In genomic region chr6:139288496-139289040, GRCh38 we compare ENCODE assay signal across 26 cellular contexts. TPM values are rescaled to one million over a fixed set of nuclear protein-coding genes. Genes with fewer than 3 reads are reported as not detected.
DNase-seq lines count a peak whose midpoint lies in the region; ATAC-seq and TF ChIP-seq lines count a peak whose summit lies in the region.
"Had no signal": no experiment of that assay in that cellular context is flagged by ENCODE, and none has a peak within 500 bp of the region (broad histone marks: within the 10 kb centered on the region; RNA-seq: fewer than 3 reads in every experiment).

No MANE protein-coding gene starts in this region.

- no peak for DNase-seq in activated naive CD4-positive, alpha-beta T cell treated with Interleukin-2 at 50 U/mL for 16 hours
- DNase-seq in WTC11 (ENCODE audit: low spot score), result no peak
- no peak for DNase-seq in immature natural killer cell
- no peak for DNase-seq in stimulated activated naive B cell treated with anti-CD40 and anti-IgM and Interleukin-4, amounts not matched to agents 10 μg/mL and 1 μg/mL and 100 μg/mL, for 72 hours
- no peak for DNase-seq in GM10266 (ENCODE audit: extremely low spot score)
- no peak for DNase-seq in nephron progenitor cell
- DNase-seq in activated T-cell treated with anti-CD3 and anti-CD28 coated beads, Interleukin-2, amount 50 U/mL, for 24 hours, result no peak
- DNase-seq: activated CD8-positive, alpha-beta T cell treated with anti-CD3 and anti-CD28 coated beads, Interleukin-2, amount 10 ng/mL, durations not matched to agents 7 days and 5 days; activated effector memory CD4-positive, alpha-beta T cell treated with anti-CD3 and anti-CD28 coated beads, Interleukin-2, amount 50 U/mL, for 16 hours; AML-193; colonic mucosa; DND-41; effector memory CD8-positive, alpha-beta T cell; foreskin fibroblast; IMR-90; NCI-H1694; NCI-H510A; NK-92 treated with Interleukin-12 subunit alpha and Interleukin-12 subunit beta, amount 100 ng/mL, for 24 hours; SJCRH30; stomach; thyroid gland had no signal

- no peaks in the 10 kb centered on the region for H3K27me3 Mint-ChIP-seq in activated naive CD4-positive, alpha-beta T cell treated with anti-CD3 and anti-CD28 coated beads, Interleukin-2, amount 50 U/mL, for 24 hours
- H3K27me3 Mint-ChIP-seq in WTC11 (ENCODE audit: low read depth) (no peaks in the 10 kb centered on the region), immature natural killer cell (ENCODE audit: low read depth in 3 of 3) (peaks cover 7 to 16% (median 10%) of the 10 kb centered on the region in 3 donors), nephron progenitor cell (ENCODE audit: low read depth, poor library complexity) (no peaks in the 10 kb centered on the region)
- H3K27me3 Mint-ChIP-seq in stimulated activated naive B cell treated with anti-CD40 and anti-IgM and Interleukin-4, amounts not matched to agents 10 μg/mL and 1 μg/mL and 100 μg/mL, for 72 hours, result no peaks in the 10 kb centered on the region
- no peaks in the 10 kb centered on the region for H3K27me3 Mint-ChIP-seq in activated T-cell treated with anti-CD3 and anti-CD28 coated beads, Interleukin-2, amount 50 U/mL, for 24 hours
- H3K27me3 Mint-ChIP-seq: effector memory CD8-positive, alpha-beta T cell had no signal

- no peaks in the 10 kb centered on the region for H3K9me3 Mint-ChIP-seq in activated naive CD4-positive, alpha-beta T cell treated with anti-CD3 and anti-CD28 coated beads, Interleukin-2, amount 50 U/mL, for 24 hours
- H3K9me3 Mint-ChIP-seq in WTC11 (peaks cover 16% of the 10 kb centered on the region; the same call in 1 of the 2 replicates), immature natural killer cell (no peaks in the 10 kb centered on the region), nephron progenitor cell (no peaks in the 10 kb centered on the region)
- H3K9me3 Mint-ChIP-seq in stimulated activated naive B cell treated with anti-CD40 and anti-IgM and Interleukin-4, amounts not matched to agents 10 μg/mL and 1 μg/mL and 100 μg/mL, for 72 hours, result no peaks in the 10 kb centered on the region
- H3K9me3 Mint-ChIP-seq in activated T-cell treated with anti-CD3 and anti-CD28 coated beads, Interleukin-2, amount 50 U/mL, for 24 hours, result no peaks in the 10 kb centered on the region
- H3K9me3 Mint-ChIP-seq: effector memory CD8-positive, alpha-beta T cell had no signal

- H3K27ac Mint-ChIP-seq in activated naive CD4-positive, alpha-beta T cell treated with anti-CD3 and anti-CD28 coated beads, Interleukin-2, amount 50 U/mL, for 24 hours, result peak overlapping the region; percentile 78
- peak overlapping the region; percentile 10; the same call in 1 of the 2 replicates for H3K27ac Mint-ChIP-seq in WTC11
- peak overlapping the region in 5 of 6 donors; percentile 62 to 97 (median 91) for H3K27ac Mint-ChIP-seq in immature natural killer cell
- peak overlapping the region; percentile 25 for H3K27ac Mint-ChIP-seq in stimulated activated naive B cell treated with anti-CD40 and anti-IgM and Interleukin-4, amounts not matched to agents 10 μg/mL and 1 μg/mL and 100 μg/mL, for 72 hours
- no peak overlapping the region for H3K27ac Mint-ChIP-seq in nephron progenitor cell
- H3K27ac Mint-ChIP-seq in activated T-cell treated with anti-CD3 and anti-CD28 coated beads, Interleukin-2, amount 50 U/mL, for 24 hours, result no peak overlapping the region
- H3K27ac Mint-ChIP-seq: activated CD8-positive, alpha-beta T cell treated with anti-CD3 and anti-CD28 coated beads, Interleukin-2, amount 10 ng/mL, durations not matched to agents 7 days and 5 days had no signal

- no peaks in the 10 kb centered on the region for H3K36me3 Mint-ChIP-seq in activated naive CD4-positive, alpha-beta T cell treated with anti-CD3 and anti-CD28 coated beads, Interleukin-2, amount 50 U/mL, for 24 hours
- H3K36me3 Mint-ChIP-seq in WTC11 (no peaks in the 10 kb centered on the region), immature natural killer cell (peaks cover 8 to 15% (median 10%) of the 10 kb centered on the region in 3 donors), nephron progenitor cell (ENCODE audit: low read depth) (no peaks in the 10 kb centered on the region)
- H3K36me3 Mint-ChIP-seq in stimulated activated naive B cell treated with anti-CD40 and anti-IgM and Interleukin-4, amounts not matched to agents 10 μg/mL and 1 μg/mL and 100 μg/mL, for 72 hours, result peaks cover 0 to 10% of the 10 kb centered on the region in 2 donors
- no peaks in the 10 kb centered on the region for H3K36me3 Mint-ChIP-seq in activated T-cell treated with anti-CD3 and anti-CD28 coated beads, Interleukin-2, amount 50 U/mL, for 24 hours (ENCODE audit: low read depth)

- no peak overlapping the region for H3K4me3 Mint-ChIP-seq in activated naive CD4-positive, alpha-beta T cell treated with anti-CD3 and anti-CD28 coated beads, Interleukin-2, amount 50 U/mL, for 24 hours
- H3K4me3 Mint-ChIP-seq in WTC11 (no peak overlapping the region), immature natural killer cell (peak overlapping the region in 1 of 5 donors; percentile 14), nephron progenitor cell (no peak overlapping the region)
- no peak overlapping the region for H3K4me3 Mint-ChIP-seq in stimulated activated naive B cell treated with anti-CD40 and anti-IgM and Interleukin-4, amounts not matched to agents 10 μg/mL and 1 μg/mL and 100 μg/mL, for 72 hours
- H3K4me3 Mint-ChIP-seq in activated T-cell treated with anti-CD3 and anti-CD28 coated beads, Interleukin-2, amount 50 U/mL, for 24 hours, result no peak overlapping the region
- H3K4me3 Mint-ChIP-seq: activated CD8-positive, alpha-beta T cell treated with anti-CD3 and anti-CD28 coated beads, Interleukin-2, amount 10 ng/mL, durations not matched to agents 7 days and 5 days had no signal

- TF ChIP-seq CTCF in WTC11 (IDR thresholded peaks at IDR 0.05) (no peak), GM10266 (IDR thresholded peaks at IDR 0.05; ENCODE audit: control insufficient read depth, insufficient read depth, low read depth, missing control alignments) (no peak), nephron progenitor cell (IDR thresholded peaks at IDR 0.05) (no peak)

- CTCF ChIA-PET in WTC11 (lab: Charles Lee), result no interaction called here

- POLR2A ChIA-PET in WTC11 (lab: Charles Lee), result no interaction called here

- H3K4me1 Mint-ChIP-seq in activated naive CD4-positive, alpha-beta T cell treated with anti-CD3 and anti-CD28 coated beads, Interleukin-2, amount 50 U/mL, for 24 hours, result peaks cover 64% of the 10 kb centered on the region
- peaks cover 18% of the 10 kb centered on the region for H3K4me1 Mint-ChIP-seq in WTC11
- H3K4me1 Mint-ChIP-seq in immature natural killer cell, result peaks cover 43 to 45% of the 10 kb centered on the region in 2 donors
- peaks cover 26 to 56% of the 10 kb centered on the region in 2 donors for H3K4me1 Mint-ChIP-seq in stimulated activated naive B cell treated with anti-CD40 and anti-IgM and Interleukin-4, amounts not matched to agents 10 μg/mL and 1 μg/mL and 100 μg/mL, for 72 hours
- peaks cover 22% of the 10 kb centered on the region for H3K4me1 Mint-ChIP-seq in nephron progenitor cell
- H3K4me1 Mint-ChIP-seq in activated T-cell treated with anti-CD3 and anti-CD28 coated beads, Interleukin-2, amount 50 U/mL, for 24 hours (ENCODE audit: low read depth), result peaks cover 45% of the 10 kb centered on the region

- ATAC-seq in WTC11, result no peak
- ATAC-seq in stimulated activated naive B cell treated with anti-CD40 and anti-IgM and Interleukin-4, amounts not matched to agents 10 μg/mL and 1 μg/mL and 100 μg/mL, for 72 hours (replicated peaks), result no peak
- ATAC-seq: A549; activated CD4-positive, CD25-positive, alpha-beta regulatory T cell treated with anti-CD3 and anti-CD28 coated beads, Interleukin-2, amount 50 U/mL, for 24 hours; activated CD8-positive, alpha-beta T cell treated with anti-CD3 and anti-CD28 coated beads, Interleukin-2, amount 10 ng/mL, durations not matched to agents 7 days and 5 days; effector memory CD8-positive, alpha-beta T cell; HCT116; Panc1 had no signal

TF ChIP-seq in WTC11, 78 proteins besides CTCF, POLR2A, EP300 and RAD21:
- TF ChIP-seq CREM (CRISPR knock-in tag; IDR thresholded peaks at IDR 0.05), result no peak
- TF ChIP-seq TEAD1 (CRISPR knock-in tag; IDR thresholded peaks at IDR 0.05), result no peak

RNA-seq across cellular contexts. Expression of gene TXLNB, which starts 3.2 kb away (rescaled TPM):
- total RNA-seq in WTC11 (2021), result 0.07 to 0.16 TPM (median 0.15 TPM) in 3 replicates
- polyA plus RNA-seq in immature natural killer cell, result under 1 TPM in 2 of 3 donors, not detected in 1; 0.08 to 0.32 TPM
- polyA plus RNA-seq: A549 had no signal

Comparison
In these comparisons a context has a peak if more than half of its experiments do, and no peak if none do; other contexts are left out.
1. H3K27ac Mint-ChIP-seq: peak in activated naive CD4-positive, alpha-beta T cell treated with anti-CD3 and anti-CD28 coated beads, Interleukin-2, amount 50 U/mL, for 24 hours (single experiment), WTC11 (single experiment), immature natural killer cell (5 of 6) and stimulated activated naive B cell treated with anti-CD40 and anti-IgM and Interleukin-4, amounts not matched to agents 10 μg/mL and 1 μg/mL and 100 μg/mL, for 72 hours (single experiment); none in nephron progenitor cell (single experiment) and activated T-cell treated with anti-CD3 and anti-CD28 coated beads, Interleukin-2, amount 50 U/mL, for 24 hours (single experiment).